Comparison of ENCODE assay signal across 8 cellular contexts in genomic region chr6:88963139-88964090, GRCh38. TPM values are rescaled to one million over a fixed set of nuclear protein-coding genes. Genes with fewer than 3 reads are reported as not detected.
DNase-seq lines count a peak whose midpoint lies in the region; ATAC-seq and TF ChIP-seq lines count a peak whose summit lies in the region.

TSS of gene RNGTT (minus strand) at chr6:88963618. CDS start at chr6:88963409, 209 bp downstream.

- H3K4me3 Mint-ChIP-seq in activated CD4-positive, alpha-beta T cell treated with anti-CD3 and anti-CD28 coated beads, Interleukin-2, amount 10 ng/mL, durations not matched to agents 24 days and 14 days = peak within 1 kb of the TSS; percentile 98

- DNase-seq in BJ (ENCODE audit: low read depth) (peak; percentile 81), NCI-H526 treated with DMSO at 0.1 percent for 48 hours (lab: John Stamatoyannopoulos, UW) (peak; percentile 97), cortex of kidney (lab: John Stamatoyannopoulos, UW) (peak; percentile 74), left colon (peak; percentile 99 to 100)
- peak; percentile 99 for DNase-seq in activated CD4-positive, alpha-beta T cell treated with anti-CD3 and anti-CD28 coated beads, Interleukin-2, amount 10 ng/mL, durations not matched to agents 24 days and 14 days
- peak; percentile 97 for DNase-seq in stimulated activated CD4-positive, alpha-beta T cell treated with anti-CD3 and anti-CD28 coated beads, Interleukin-1b, Interleukin-23, amount 100 ng/mL, for 48 hours

- 0 out of 2 replicates have a peak, but pooled peaks have one; percentile 22 for TF ChIP-seq CTCF in BJ (IDR thresholded peaks at IDR 0.05; ENCODE audit: insufficient read depth, low read depth, low read length)

- CTCF ChIA-PET in BJ (lab: Yijun Ruan, JAX) = interaction anchor here (0.9 to 2.3 kb wide), 2 partner anchors 20 to 409 kb away, joined by 3 to 11 read pairs; no protein-coding TSS in a partner anchor

- ATAC-seq in GM19324 (IDR thresholded peaks at IDR 0.05; ENCODE audit: low FRiP score, unreplicated experiment) (peak; percentile 99), HG03469 (IDR thresholded peaks at IDR 0.05; ENCODE audit: unreplicated experiment) (peak; percentile 88), left colon (peak; percentile 99)

- no peaks in the 10 kb centered on the region for H3K9me3 Mint-ChIP-seq in activated CD4-positive, alpha-beta T cell treated with anti-CD3 and anti-CD28 coated beads, Interleukin-2, amount 10 ng/mL, durations not matched to agents 24 days and 14 days

- H3K27me3 Mint-ChIP-seq in activated CD4-positive, alpha-beta T cell treated with anti-CD3 and anti-CD28 coated beads, Interleukin-2, amount 10 ng/mL, durations not matched to agents 24 days and 14 days = peaks cover 4% of the 10 kb centered on the region

- H3K4me3 ChIP-seq in BJ (ENCODE audit: low read depth, low read length) = peak within 1 kb of the TSS; percentile 99

- POLR2A ChIA-PET in BJ (lab: Charles Lee) = no interaction called here

- intact Hi-C loops in activated CD4-positive, alpha-beta T cell treated with anti-CD3 and anti-CD28 coated beads, Interleukin-2, amount 10 ng/mL, durations not matched to agents 24 days and 14 days (cut with micrococcal nuclease) = loop anchor here (1.0 to 10.0 kb wide), 8 partner anchors 117 to 1806 kb away; partner anchors contain the start of genes AKIRIN2, GJB7, LYRM2 and ORC3
- intact Hi-C loops in left colon (cut with DNase I, micrococcal nuclease) = no loop called here

- peaks cover 25% of the 10 kb centered on the region for H3K4me1 Mint-ChIP-seq in activated CD4-positive, alpha-beta T cell treated with anti-CD3 and anti-CD28 coated beads, Interleukin-2, amount 10 ng/mL, durations not matched to agents 24 days and 14 days

- peak within 1 kb of the TSS; percentile 94 for H3K27ac Mint-ChIP-seq in activated CD4-positive, alpha-beta T cell treated with anti-CD3 and anti-CD28 coated beads, Interleukin-2, amount 10 ng/mL, durations not matched to agents 24 days and 14 days

- H3K36me3 Mint-ChIP-seq in activated CD4-positive, alpha-beta T cell treated with anti-CD3 and anti-CD28 coated beads, Interleukin-2, amount 10 ng/mL, durations not matched to agents 24 days and 14 days (ENCODE audit: low read depth) = peaks cover 8% of the 10 kb centered on the region

- no peaks in the 10 kb centered on the region for H3K27me3 ChIP-seq in BJ (ENCODE audit: control insufficient read depth, insufficient read depth, low read length)

- H3K36me3 ChIP-seq in BJ (ENCODE audit: control insufficient read depth, insufficient read depth, low read length) = no peaks in the 10 kb centered on the region

RNA-seq across cellular contexts. Expression of gene RNGTT, which starts in this region (rescaled TPM):
- polyA plus RNA-seq in BJ (2011; rRNA removed) = 3.2 and 6.5 TPM in 2 replicates
- 3.0 and 4.0 TPM in 2 replicates for polyA minus RNA-seq in BJ (2011; rRNA and poly(A)+ RNA removed)
- total RNA-seq in activated CD4-positive, alpha-beta T cell treated with anti-CD3 and anti-CD28 coated beads, Interleukin-2, amount 10 ng/mL, durations not matched to agents 24 days and 14 days = 23.8 and 25.9 TPM in 2 replicates
- 10 to 100 TPM in 1 of 2 donors, 1 to 10 TPM in 1; 8.7 to 10.1 TPM for total RNA-seq in left colon

Comparison
In these comparisons a context has a peak if more than half of its experiments do, and no peak if none do; other contexts are left out.
1. Peak in every context shown above with its lines: DNase-seq, ATAC-seq and H3K4me3 ChIP-seq.